1 cellular context compared by ENCODE assay signal in the genomic region with DNA sequence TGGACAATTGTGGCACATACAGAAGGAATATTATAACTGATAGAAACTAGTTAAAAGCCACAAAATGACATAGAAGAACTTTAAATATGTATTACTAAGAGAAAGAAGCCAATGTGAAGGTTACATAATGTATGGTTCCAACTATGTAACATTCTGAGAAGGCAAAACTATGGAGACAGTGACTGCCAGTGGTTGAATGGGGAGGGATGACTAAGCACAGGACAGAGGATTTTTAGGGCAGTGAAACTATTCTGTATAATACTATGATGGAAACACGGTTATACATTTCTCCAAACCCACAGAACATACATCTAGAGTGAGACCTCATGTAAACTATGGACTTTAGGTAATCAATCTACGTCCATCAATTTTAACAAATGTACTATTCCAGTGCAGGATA.
TF ChIP-seq lines count a peak whose summit lies in the region.

No MANE protein-coding gene starts in this region.

TF ChIP-seq in GM23338, 12 proteins besides CTCF, POLR2A, EP300 and RAD21:
- TF ChIP-seq STAT1 (IDR thresholded peaks at IDR 0.05; ENCODE audit: unreplicated experiment): no peak
- TF ChIP-seq EZH2 (IDR thresholded peaks at IDR 0.05; ENCODE audit: low read depth, unreplicated experiment): no peak
- TF ChIP-seq CREB1 (CRISPR knock-in tag; IDR thresholded peaks at IDR 0.05; ENCODE audit: low read depth): no peak
- TF ChIP-seq, protein P1, sequence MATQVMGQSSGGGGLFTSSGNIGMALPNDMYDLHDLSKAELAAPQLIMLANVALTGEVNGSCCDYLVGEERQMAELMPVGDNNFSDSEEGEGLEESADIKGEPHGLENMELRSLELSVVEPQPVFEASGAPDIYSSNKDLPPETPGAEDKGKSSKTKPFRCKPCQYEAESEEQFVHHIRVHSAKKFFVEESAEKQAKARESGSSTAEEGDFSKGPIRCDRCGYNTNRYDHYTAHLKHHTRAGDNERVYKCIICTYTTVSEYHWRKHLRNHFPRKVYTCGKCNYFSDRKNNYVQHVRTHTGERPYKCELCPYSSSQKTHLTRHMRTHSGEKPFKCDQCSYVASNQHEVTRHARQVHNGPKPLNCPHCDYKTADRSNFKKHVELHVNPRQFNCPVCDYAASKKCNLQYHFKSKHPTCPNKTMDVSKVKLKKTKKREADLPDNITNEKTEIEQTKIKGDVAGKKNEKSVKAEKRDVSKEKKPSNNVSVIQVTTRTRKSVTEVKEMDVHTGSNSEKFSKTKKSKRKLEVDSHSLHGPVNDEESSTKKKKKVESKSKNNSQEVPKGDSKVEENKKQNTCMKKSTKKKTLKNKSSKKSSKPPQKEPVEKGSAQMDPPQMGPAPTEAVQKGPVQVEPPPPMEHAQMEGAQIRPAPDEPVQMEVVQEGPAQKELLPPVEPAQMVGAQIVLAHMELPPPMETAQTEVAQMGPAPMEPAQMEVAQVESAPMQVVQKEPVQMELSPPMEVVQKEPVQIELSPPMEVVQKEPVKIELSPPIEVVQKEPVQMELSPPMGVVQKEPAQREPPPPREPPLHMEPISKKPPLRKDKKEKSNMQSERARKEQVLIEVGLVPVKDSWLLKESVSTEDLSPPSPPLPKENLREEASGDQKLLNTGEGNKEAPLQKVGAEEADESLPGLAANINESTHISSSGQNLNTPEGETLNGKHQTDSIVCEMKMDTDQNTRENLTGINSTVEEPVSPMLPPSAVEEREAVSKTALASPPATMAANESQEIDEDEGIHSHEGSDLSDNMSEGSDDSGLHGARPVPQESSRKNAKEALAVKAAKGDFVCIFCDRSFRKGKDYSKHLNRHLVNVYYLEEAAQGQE (IDR thresholded peaks at IDR 0.05; ENCODE audit: unreplicated experiment): no peak
- no peak for TF ChIP-seq POLR2AphosphoS5 (IDR thresholded peaks at IDR 0.05; ENCODE audit: low read depth)
- no peak for TF ChIP-seq JUNB (IDR thresholded peaks at IDR 0.05; ENCODE audit: unreplicated experiment)
- no peak for TF ChIP-seq ETS1 (IDR thresholded peaks at IDR 0.05)
- no peak for TF ChIP-seq ZNF114 (CRISPR knock-in tag; IDR thresholded peaks at IDR 0.05)
- no peak for TF ChIP-seq EZH2phosphoT487 (IDR thresholded peaks at IDR 0.05; ENCODE audit: unreplicated experiment)
